Comparison of ENCODE assay signal across 11 cellular contexts in the genomic region with DNA sequence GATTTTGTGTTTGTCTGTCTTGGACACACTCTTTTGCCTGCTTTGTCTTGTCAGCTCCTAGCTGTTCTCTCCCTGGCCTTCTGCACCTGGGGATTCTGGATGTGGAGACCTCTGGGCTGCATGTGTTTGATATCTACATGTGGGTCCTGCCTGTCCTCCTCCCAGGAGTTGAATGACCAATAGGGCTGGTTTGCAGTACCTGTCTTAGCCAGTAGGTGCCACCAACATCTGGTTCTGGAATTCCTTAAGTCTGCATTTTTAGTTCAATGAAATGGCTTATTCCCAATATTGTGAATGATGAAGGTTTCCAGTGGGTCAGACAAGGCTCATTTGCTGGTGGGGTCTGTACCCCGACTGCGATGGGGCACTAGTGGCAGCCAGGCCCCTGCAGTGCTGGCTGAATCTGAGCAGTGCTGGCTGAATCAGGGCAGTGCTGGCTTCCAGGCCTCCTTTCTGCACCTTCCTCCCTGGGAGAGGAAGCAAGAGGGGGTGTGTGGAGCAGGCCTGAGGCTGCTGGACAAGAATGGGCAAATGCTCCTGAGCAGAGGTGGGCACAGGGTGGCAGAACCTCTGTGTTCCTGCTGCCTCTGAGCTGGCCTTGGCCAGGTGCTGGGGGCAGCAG.
DNase-seq lines count a peak whose midpoint lies in the region; ATAC-seq and TF ChIP-seq lines count a peak whose summit lies in the region.
"Had no signal": no experiment of that assay in that cellular context is flagged by ENCODE, and none has a peak within 500 bp of the region (broad histone marks: within the 10 kb centered on the region; RNA-seq: fewer than 3 reads in every experiment).

No MANE protein-coding gene starts in this region.

- TF ChIP-seq CTCF in cardiac muscle cell (IDR thresholded peaks at IDR 0.05; ENCODE audit: low read depth, low read length) (peak; percentile 62), Panc1 (IDR thresholded peaks at IDR 0.05) (peak; percentile 77), foreskin keratinocyte (conservative IDR thresholded peaks at IDR 0.05) (peak; percentile 72), transverse colon (IDR thresholded peaks at IDR 0.05) (peak; percentile 41 to 53 (median 46))

- no peak for TF ChIP-seq EP300 in transverse colon (IDR thresholded peaks at IDR 0.05; ENCODE audit: low read depth)

- CTCF ChIA-PET in Panc1 (lab: Charles Lee), result no interaction called here

- H3K9me3 ChIP-seq in cardiac muscle cell (ENCODE audit: low read depth) (no peaks in the 10 kb centered on the region), Panc1 (ENCODE audit: control insufficient read depth, insufficient read depth, low read depth, low read length) (peaks cover 3% of the 10 kb centered on the region; the same call in 1 of the 2 replicates), transverse colon (no peaks in the 10 kb centered on the region)

- POLR2A ChIA-PET in Panc1 (lab: Charles Lee), result no interaction called here

- H3K36me3 ChIP-seq in cardiac muscle cell, result no peaks in the 10 kb centered on the region
- no peaks in the 10 kb centered on the region for H3K36me3 ChIP-seq in Panc1 (ENCODE audit: control insufficient read depth, insufficient read depth, low read length)
- no peaks in the 10 kb centered on the region for H3K36me3 ChIP-seq in transverse colon

- ATAC-seq in left ventricle myocardium superior, result no peak
- no peak for ATAC-seq in Panc1
- peak; percentile 29 for ATAC-seq in foreskin keratinocyte
- no peak for ATAC-seq in HG03354 (IDR thresholded peaks at IDR 0.05; ENCODE audit: poor library complexity, severe bottlenecking, unreplicated experiment)
- ATAC-seq: activated T-helper 17 cell treated with anti-CD3 and anti-CD28 coated beads, Interleukin-2, amount 50 U/mL, for 72 hours had no signal

- no TSS peak for BruUV-seq in Panc1 (replicated peaks; lab: Mats Ljungman, UMichigan)

- no peak overlapping the region for H3K4me3 ChIP-seq in cardiac muscle cell
- H3K4me3 ChIP-seq in Panc1 (ENCODE audit: low read depth in 2 of 2, low read length in 2 of 2), result no peak overlapping the region
- no peak overlapping the region for H3K4me3 ChIP-seq in transverse colon

- H3K27ac ChIP-seq in cardiac muscle cell, result no peak overlapping the region
- H3K27ac ChIP-seq in Panc1 (ENCODE audit: low read length), result no peak overlapping the region
- no peak overlapping the region for H3K27ac ChIP-seq in foreskin keratinocyte
- H3K27ac ChIP-seq in transverse colon, result no peak overlapping the region

- H3K4me1 ChIP-seq in cardiac muscle cell (ENCODE audit: low read depth) (no peaks in the 10 kb centered on the region), Panc1 (ENCODE audit: control insufficient read depth, insufficient read depth, low read length) (no peaks in the 10 kb centered on the region), foreskin keratinocyte (no peaks in the 10 kb centered on the region), transverse colon (peaks cover 22 to 45% (median 28%) of the 10 kb centered on the region in 4 donors)

- 100% methylated on average over 2 of the region's 2 CpGs; no CpG with 5 or more reads in 1 of the 2 donors for WGBS in transverse colon (ENCODE audit: low coverage in 1 of 2), 2 donors

- TF ChIP-seq POLR2A in transverse colon (IDR thresholded peaks at IDR 0.05), result no peak

- in situ Hi-C loops in Panc1 (cut with HindIII; ENCODE audit: low pct_unique_long_range_greater_than_20kb, low sequenced_read_pairs), result no loop called here
- in situ Hi-C loops in transverse colon (cut with MboI; ENCODE audit: low pct_ligation_motif_present in 1 of 4, low pct_unique_long_range_greater_than_20kb in 1 of 4, low sequenced_read_pairs in 3 of 4), result no loop called here

- DNase-seq in cardiac muscle cell (ENCODE audit: low read depth in 1 of 2, low spot score in 1 of 2), result peak in 1 of 2 donors; percentile 48
- DNase-seq in left ventricle myocardium superior, result no peak
- no peak for DNase-seq in Panc1 (ENCODE audit: low read depth, low spot score)
- no peak for DNase-seq in foreskin keratinocyte
- no peak for DNase-seq in transverse colon
- DNase-seq in activated T-cell treated with anti-CD3 and anti-CD28 coated beads, Interleukin-2, amount 50 U/mL, for 1 hour, result no peak
- no peak for DNase-seq in SIG-M5 (lab: John Stamatoyannopoulos, UW)
- DNase-seq: GDM1, KG1 had no signal

- H3K27me3 ChIP-seq in cardiac muscle cell (no peaks in the 10 kb centered on the region), Panc1 (ENCODE audit: control insufficient read depth, insufficient read depth, low read length) (no peaks in the 10 kb centered on the region), foreskin keratinocyte (no peaks in the 10 kb centered on the region), transverse colon (no peaks in the 10 kb centered on the region)

- intact Hi-C loops in left ventricle myocardium superior (cut with micrococcal nuclease), result no loop called here
- intact Hi-C loops in Panc1 (cut with micrococcal nuclease; ENCODE audit: unreplicated experiment), result no loop called here
- intact Hi-C loops in transverse colon (cut with DNase I; ENCODE audit: low total_unique reads), result no loop called here
